Comparison of ENCODE assay signal across 25 cellular contexts in the genomic region with DNA sequence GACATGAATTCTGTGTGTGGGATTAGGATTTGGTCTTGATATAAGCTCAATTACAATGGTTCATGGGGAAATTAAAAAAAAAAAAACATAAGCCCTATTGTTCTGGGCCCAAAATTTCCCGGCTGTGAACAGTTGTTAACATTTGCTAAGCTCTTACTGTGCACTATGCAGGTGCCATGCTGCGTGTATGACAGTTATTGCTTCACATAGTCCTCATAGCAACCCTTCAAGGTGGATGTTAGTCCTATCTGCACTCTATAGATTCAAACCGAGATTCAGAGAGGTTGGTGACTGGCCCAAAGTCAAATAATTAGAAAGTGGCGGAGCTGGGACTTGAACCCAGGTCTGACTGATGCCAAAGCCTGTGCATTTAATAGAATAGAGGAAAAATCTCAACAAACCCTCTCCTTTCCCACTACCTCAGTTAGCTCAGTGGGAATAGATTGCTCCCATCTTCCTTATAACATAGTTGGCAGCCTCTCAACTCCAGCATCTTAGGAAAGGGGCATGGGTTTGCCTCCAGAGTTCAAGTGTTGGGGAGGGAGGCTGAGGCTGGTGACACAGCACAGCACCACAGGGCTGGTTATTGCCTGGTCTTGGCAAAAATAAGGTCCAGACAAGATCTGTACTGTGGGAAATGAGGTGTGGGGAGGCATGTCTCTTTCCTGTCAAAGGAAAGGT. TPM values are rescaled to one million over a fixed set of nuclear protein-coding genes. Genes with fewer than 3 reads are reported as not detected.
DNase-seq lines count a peak whose midpoint lies in the region; ATAC-seq, FAIRE-seq and TF ChIP-seq lines count a peak whose summit lies in the region.
"Had no signal": no experiment of that assay in that cellular context is flagged by ENCODE, and none has a peak within 500 bp of the region (broad histone marks: within the 10 kb centered on the region; RNA-seq: fewer than 3 reads in every experiment).

No MANE protein-coding gene starts in this region.

- TF ChIP-seq RAD21 in IMR-90 (IDR thresholded peaks at IDR 0.05; ENCODE audit: low read length): no peak

- 83% methylated on average over 1 of the region's 4 CpGs; no CpG with 5 or more reads in 1 of the 2 experiments for WGBS in IMR-90 (ENCODE audit: extremely low coverage in 2 of 2, insufficient read length in 1 of 2), 2 experiments
- 72 to 74% methylated on average over 4 of the region's 4 CpGs for WGBS in body of pancreas, 2 donors
- whole genome bisulfite sequencing in suprapubic skin: 77% methylated on average over 4 of the region's 4 CpGs

- peaks cover 8% of the 10 kb centered on the region for H3K4me1 ChIP-seq in IMR-90 (ENCODE audit: control insufficient read depth, insufficient read depth, low read length)
- H3K4me1 ChIP-seq in body of pancreas: peaks cover 28% of the 10 kb centered on the region
- H3K4me1 ChIP-seq in kidney (ENCODE audit: control insufficient read depth in 1 of 2, insufficient read depth in 1 of 2, low read depth in 1 of 2, low read length in 2 of 2): peaks cover 0 to 8% of the 10 kb centered on the region in 2 donors
- H3K4me1 ChIP-seq in suprapubic skin: peaks cover 28% of the 10 kb centered on the region

- no peaks in the 10 kb centered on the region for H4K20me1 ChIP-seq in IMR-90 (ENCODE audit: insufficient read depth, low read length)

- H3K4me3 ChIP-seq in IMR-90 (ENCODE audit: insufficient read depth, low read depth, low read length) (no peak overlapping the region), body of pancreas (no peak overlapping the region), kidney (ENCODE audit: low read length in 2 of 2) (peak overlapping the region in 1 of 2 donors; percentile 9), suprapubic skin (no peak overlapping the region)

- H2BK5ac ChIP-seq in IMR-90 (ENCODE audit: low read depth, low read length, poor library complexity, severe bottlenecking): no peak overlapping the region

- H3K36me3 ChIP-seq in IMR-90 (ENCODE audit: control insufficient read depth, insufficient read depth, low read length): no peaks in the 10 kb centered on the region
- no peaks in the 10 kb centered on the region for H3K36me3 ChIP-seq in body of pancreas (replicated peaks in 1 of 2; ENCODE audit: insufficient read depth in 1 of 2, low read depth in 2 of 2)
- H3K36me3 ChIP-seq in kidney (ENCODE audit: control insufficient read depth in 1 of 2, insufficient read depth in 2 of 2, low read length in 2 of 2): no peaks in the 10 kb centered on the region
- H3K36me3 ChIP-seq in suprapubic skin: no peaks in the 10 kb centered on the region

- H3K9ac ChIP-seq in IMR-90 (ENCODE audit: low read depth, low read length) (no peak overlapping the region), kidney (ENCODE audit: low read length in 2 of 2) (peak overlapping the region in 1 of 2 donors; percentile 31)

- H3K9me1 ChIP-seq in IMR-90 (ENCODE audit: insufficient read depth, low read length): no peaks in the 10 kb centered on the region

- intact Hi-C loops in IMR-90 (cut with micrococcal nuclease): no loop called here
- intact Hi-C loops in body of pancreas (cut with DNase I): no loop called here
- intact Hi-C loops in kidney (cut with DNase I): no loop called here

- H3K4me2 ChIP-seq in IMR-90 (ENCODE audit: low read depth, low read length): no peak overlapping the region

- H2BK120ac ChIP-seq in IMR-90 (ENCODE audit: low read depth, low read length): peak overlapping the region; percentile 46

- H3K14ac ChIP-seq in IMR-90 (replicated peaks; ENCODE audit: low read depth, low read length): no peak overlapping the region; the same call in 1 of the 2 replicates

- H4K5ac ChIP-seq in IMR-90 (ENCODE audit: low read depth, low read length): no peak overlapping the region

- no peaks in the 10 kb centered on the region for H3K79me1 ChIP-seq in IMR-90 (ENCODE audit: low read depth in 1 of 2, low read length in 2 of 2)

- no peak for TF ChIP-seq EP300 in suprapubic skin (IDR thresholded peaks at IDR 0.05)

- peak overlapping the region; percentile 28 for H2AFZ ChIP-seq in IMR-90 (replicated peaks; ENCODE audit: low read length, poor library complexity)

- H3K9me3 ChIP-seq in IMR-90 (ENCODE audit: control insufficient read depth, insufficient read depth, low read length) (no peaks in the 10 kb centered on the region), body of pancreas (no peaks in the 10 kb centered on the region), kidney (ENCODE audit: control insufficient read depth in 1 of 2, low read length in 2 of 2) (no peaks in the 10 kb centered on the region), suprapubic skin (no peaks in the 10 kb centered on the region)

- TF ChIP-seq CTCF in IMR-90 (conservative IDR thresholded peaks at IDR 0.05; ENCODE audit: low read depth, low read length): no peak
- no peak for TF ChIP-seq CTCF in body of pancreas (IDR thresholded peaks at IDR 0.05)
- TF ChIP-seq CTCF in kidney (IDR thresholded peaks at IDR 0.05; ENCODE audit: borderline replicate concordance, extremely low read depth, insufficient read depth): no peak
- no peak for TF ChIP-seq CTCF in suprapubic skin (IDR thresholded peaks at IDR 0.05)
- no peak for TF ChIP-seq CTCF in GM13976 (IDR thresholded peaks at IDR 0.05; ENCODE audit: borderline replicate concordance, control extremely low read depth, extremely low read depth, insufficient read depth, missing control alignments)

- no peak for DNase-seq in IMR-90
- no peak for DNase-seq in body of pancreas
- no peak for DNase-seq in kidney
- no peak for DNase-seq in suprapubic skin (ENCODE audit: low spot score in 2 of 2)
- DNase-seq in GM13976 (ENCODE audit: low spot score): no peak
- DNase-seq in DMS53 (lab: John Stamatoyannopoulos, UW): no peak
- DNase-seq in NOMO-1 treated with dmso at 0.1 percent for 144 hours (lab: John Stamatoyannopoulos, UW; ENCODE audit: unreplicated experiment): no peak
- DNase-seq: activated CD4-positive, alpha-beta T cell treated with anti-CD3 and anti-CD28 coated beads, Interleukin-2, amount 10 ng/mL, durations not matched to agents 7 days and 5 days; activated CD8-positive, alpha-beta memory T cell treated with anti-CD3 and anti-CD28 coated beads, Interleukin-2, amount 10 ng/mL, durations not matched to agents 7 days and 5 days; anterior cingulate cortex; CD4-positive, alpha-beta T cell; dermis blood vessel endothelial cell; H9; head of caudate nucleus; NCI-H1092 treated with DMSO at 0.1 percent for 48 hours; NCI-H1930; NCI-H2227 treated with DMSO at 0.1 percent for 48 hours; nucleus accumbens; stimulated activated CD4-positive, alpha-beta T cell treated with anti-CD3 and anti-CD28 coated beads, Interleukin-4, amount 100 ng/mL, for 1 hour; stimulated activated naive B cell treated with anti-CD40 and anti-IgM and Interleukin-4, amounts not matched to agents 10 μg/mL and 1 μg/mL and 100 μg/mL, for 72 hours had no signal

- no peak overlapping the region for H2BK15ac ChIP-seq in IMR-90 (ENCODE audit: low read depth, low read length)

- peak overlapping the region; percentile 2; the same call in 1 of the 2 replicates for H3K18ac ChIP-seq in IMR-90 (ENCODE audit: low read depth, low read length)

- H3K27ac ChIP-seq in IMR-90 (ENCODE audit: insufficient read depth, low read length) (no peak overlapping the region), body of pancreas (peak overlapping the region in 3 of 4 donors; percentile 6 to 69 (median 62)), kidney (ENCODE audit: low read depth in 2 of 2, low read length in 2 of 2) (peak overlapping the region; percentile 9 to 47), suprapubic skin (peak overlapping the region; percentile 9)
- H3K27ac ChIP-seq: VCaP had no signal

- TF ChIP-seq POLR2A in IMR-90 (IDR thresholded peaks at IDR 0.05; ENCODE audit: low read depth, low read length): no peak
- TF ChIP-seq POLR2A in body of pancreas (IDR thresholded peaks at IDR 0.05): no peak
- no peak for TF ChIP-seq POLR2A in suprapubic skin (IDR thresholded peaks at IDR 0.05)

- peak overlapping the region; percentile 43; the same call in 1 of the 2 replicates for H3K4ac ChIP-seq in IMR-90 (ENCODE audit: low read depth, low read length)

- H2AK5ac ChIP-seq in IMR-90 (ENCODE audit: low read depth, low read length): no peak overlapping the region

- no peak overlapping the region for H4K91ac ChIP-seq in IMR-90 (ENCODE audit: insufficient read depth, low read depth, low read length)

- no peak overlapping the region for H3K56ac ChIP-seq in IMR-90 (ENCODE audit: extremely low read depth, insufficient read depth, low read length)

- CTCF ChIA-PET in IMR-90 (lab: Yijun Ruan, JAX): interaction anchor here (1.3 kb wide), 1 partner anchor 17 kb away, joined by 4 read pairs; no protein-coding TSS in a partner anchor

- H2AK9ac ChIP-seq in IMR-90 (replicated peaks; ENCODE audit: low read depth, low read length, poor library complexity): no peak overlapping the region

- H2BK20ac ChIP-seq in IMR-90 (ENCODE audit: low read depth, low read length): peak overlapping the region; percentile 74

- H3K27me3 ChIP-seq in IMR-90 (ENCODE audit: control insufficient read depth, insufficient read depth, low read length) (peaks cover 9% of the 10 kb centered on the region), body of pancreas (no peaks in the 10 kb centered on the region), suprapubic skin (no peaks in the 10 kb centered on the region)

- no peak for FAIRE-seq in kidney (lab: Jason Lieb, UNC)
- FAIRE-seq: endothelial cell of umbilical vein, GM18507 had no signal

- peak; percentile 13 for ATAC-seq in IMR-90 (ENCODE audit: low read depth)
- ATAC-seq in body of pancreas: no peak
- ATAC-seq: activated CD8-positive, alpha-beta memory T cell treated with anti-CD3 and anti-CD28 coated beads, Interleukin-2, amount 10 ng/mL, durations not matched to agents 7 days and 5 days; activated T-helper 17 cell treated with anti-CD3 and anti-CD28 coated beads, Interleukin-2, amount 50 U/mL, for 72 hours; SK-N-SH treated with all-trans-retinoic acid at 6 μM for 48 hours; stimulated activated naive B cell treated with anti-CD40 and anti-IgM and Interleukin-4, amounts not matched to agents 10 μg/mL and 1 μg/mL and 100 μg/mL, for 72 hours had no signal

- in situ Hi-C loops in IMR-90 (cut with MboI; ENCODE audit: low sequenced_read_pairs) (no loop called here), GM13976 (cut with MboI; ENCODE audit: low sequenced_read_pairs, unreplicated experiment) (no loop called here)

- H4K8ac ChIP-seq in IMR-90 (ENCODE audit: low read depth in 2 of 2, low read length in 2 of 2): no peak overlapping the region; a peak in 1 of 4 replicates

- H3K23ac ChIP-seq in IMR-90 (ENCODE audit: low read depth, low read length): no peak overlapping the region

- dilution Hi-C loops in IMR-90 (cut with HindIII; ENCODE audit: low sequenced_read_pairs, unreplicated experiment): no loop called here

- BruUV-seq in IMR-90 (replicated peaks; lab: Mats Ljungman, UMichigan): no TSS peak

- POLR2A ChIA-PET in IMR-90 (lab: Charles Lee; ENCODE audit: unreplicated experiment): interaction anchor here (0.6 kb wide), 1 partner anchor 573 kb away, joined by 4 read pairs; no protein-coding TSS in a partner anchor

RNA-seq across cellular contexts. Expression of a gene that starts 55.0 kb away (rescaled TPM):
- total RNA-seq in IMR-90 (2012; rRNA removed) (18.3 and 20.1 TPM in 2 replicates), body of pancreas (1 to 10 TPM; 3.6 to 7.3 TPM), kidney (14.7 TPM), suprapubic skin (1 to 10 TPM; 4.1 to 8.2 (median 4.9) TPM)
- polyA plus RNA-seq in IMR-90 (2012; rRNA removed) (10.8 and 15.5 TPM in 2 replicates), kidney (ENCODE audit: insufficient read depth, low read depth, low replicate concordance) (14.7 TPM)
- 2.3 and 2.5 TPM in 2 replicates for polyA plus RNA-seq in IMR-90 (2012; cell fraction: cytosol; rRNA removed)
- polyA plus RNA-seq in IMR-90 (2012; cell fraction: nucleus; rRNA removed; ENCODE audit: low replicate concordance): 1.9 and 12.3 TPM in 2 replicates
